In the genomic region with DNA sequence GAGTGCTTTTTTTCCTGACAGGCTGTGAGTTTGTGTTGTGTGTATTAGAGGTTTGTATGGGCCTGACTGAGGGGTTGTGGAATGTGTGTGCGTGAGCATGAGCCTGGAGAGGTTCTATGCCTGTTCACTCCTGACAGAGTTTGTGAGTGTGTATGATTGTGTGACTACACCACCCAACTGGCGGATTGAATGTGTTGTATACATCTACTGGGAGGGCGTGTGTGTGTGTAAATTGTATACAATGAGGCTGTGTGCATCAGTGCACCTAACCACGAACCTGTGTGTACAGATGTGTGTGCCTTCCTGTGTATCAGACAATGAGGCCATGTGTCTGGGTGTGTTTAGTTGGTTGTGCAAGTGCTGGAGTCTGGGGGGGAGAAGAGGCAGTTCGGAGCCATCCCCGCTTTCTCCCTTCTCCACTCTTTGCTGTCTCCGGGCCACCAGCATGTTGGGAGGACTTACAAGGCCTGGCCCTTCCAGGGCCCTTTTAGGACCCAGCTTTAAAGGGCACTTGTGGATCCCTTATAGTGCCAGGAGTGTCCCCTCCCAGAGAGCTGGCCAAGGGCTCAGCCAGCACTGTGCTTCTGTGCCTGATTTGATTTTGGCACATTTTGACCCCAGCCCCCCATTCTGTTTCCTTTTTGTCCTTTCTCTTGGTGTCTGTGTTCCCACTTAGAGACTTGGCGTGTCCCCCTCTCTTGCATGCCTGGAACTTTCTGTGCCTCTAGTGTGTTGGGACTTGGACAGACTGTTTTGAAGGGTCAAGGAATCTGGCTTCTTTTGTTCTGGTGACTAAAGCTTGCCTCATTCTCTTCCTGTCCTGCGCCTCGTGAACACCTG, we compare ENCODE assay signal across 8 cellular contexts. TPM values are rescaled to one million over a fixed set of nuclear protein-coding genes. Genes with fewer than 3 reads are reported as not detected.
A peak's percentile ranks its signal among the peaks of the same experiment; 100 is the strongest.
DNase-seq lines count a peak whose midpoint lies in the region; ATAC-seq and TF ChIP-seq lines count a peak whose summit lies in the region.

No MANE protein-coding gene starts in this region.

- POLR2A ChIA-PET in WTC11 (lab: Charles Lee) = no interaction called here

- H3K4me3 Mint-ChIP-seq in WTC11 = peak overlapping the region; percentile 92

- peaks cover 4% of the 10 kb centered on the region for H3K9me3 Mint-ChIP-seq in WTC11

- no peak overlapping the region; the same call in 1 of the 2 replicates for H3K27ac Mint-ChIP-seq in WTC11

- no peak for ATAC-seq in WTC11
- ATAC-seq in GM18517 (IDR thresholded peaks at IDR 0.05; ENCODE audit: unreplicated experiment) = no peak

- in situ Hi-C loops in GM13976 (cut with MboI; ENCODE audit: low sequenced_read_pairs, unreplicated experiment) = no loop called here

- CTCF ChIA-PET in WTC11 (lab: Charles Lee) = interaction anchor here (1.3 to 1.5 kb wide), 3 partner anchors 8 to 112 kb away, joined by 5 to 8 read pairs (median 5); no protein-coding TSS in a partner anchor

- peaks cover 40% of the 10 kb centered on the region for H3K4me1 Mint-ChIP-seq in WTC11

- H3K27me3 Mint-ChIP-seq in WTC11 (ENCODE audit: low read depth) = peaks cover 21% of the 10 kb centered on the region

- TF ChIP-seq CTCF in WTC11 (IDR thresholded peaks at IDR 0.05) (no peak), GM13976 (IDR thresholded peaks at IDR 0.05; ENCODE audit: borderline replicate concordance, control extremely low read depth, extremely low read depth, insufficient read depth, missing control alignments) (no peak)

- peaks cover 7% of the 10 kb centered on the region for H3K36me3 Mint-ChIP-seq in WTC11

- DNase-seq in NCI-H748 (lab: John Stamatoyannopoulos, UW; ENCODE audit: unreplicated experiment) (peak; percentile 40), NCI-H748 treated with DMSO at 0.1 percent for 48 hours (lab: John Stamatoyannopoulos, UW) (no peak), WTC11 (ENCODE audit: low spot score) (no peak), glomerular visceral epithelial cell (ENCODE audit: extremely low spot score) (peak; percentile 22), pons (ENCODE audit: low spot score) (peak; percentile 62), GM13976 (ENCODE audit: low spot score) (no peak), NAMALWA (ENCODE audit: low spot score) (no peak)

TF ChIP-seq in WTC11, 78 proteins besides CTCF, POLR2A, EP300 and RAD21:
- TF ChIP-seq, protein P1, sequence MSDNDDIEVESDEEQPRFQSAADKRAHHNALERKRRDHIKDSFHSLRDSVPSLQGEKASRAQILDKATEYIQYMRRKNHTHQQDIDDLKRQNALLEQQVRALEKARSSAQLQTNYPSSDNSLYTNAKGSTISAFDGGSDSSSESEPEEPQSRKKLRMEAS (CRISPR knock-in tag; IDR thresholded peaks at IDR 0.05) = 0 out of 2 replicates have a peak, but pooled peaks have one; percentile 18
- TF ChIP-seq, protein P2, sequence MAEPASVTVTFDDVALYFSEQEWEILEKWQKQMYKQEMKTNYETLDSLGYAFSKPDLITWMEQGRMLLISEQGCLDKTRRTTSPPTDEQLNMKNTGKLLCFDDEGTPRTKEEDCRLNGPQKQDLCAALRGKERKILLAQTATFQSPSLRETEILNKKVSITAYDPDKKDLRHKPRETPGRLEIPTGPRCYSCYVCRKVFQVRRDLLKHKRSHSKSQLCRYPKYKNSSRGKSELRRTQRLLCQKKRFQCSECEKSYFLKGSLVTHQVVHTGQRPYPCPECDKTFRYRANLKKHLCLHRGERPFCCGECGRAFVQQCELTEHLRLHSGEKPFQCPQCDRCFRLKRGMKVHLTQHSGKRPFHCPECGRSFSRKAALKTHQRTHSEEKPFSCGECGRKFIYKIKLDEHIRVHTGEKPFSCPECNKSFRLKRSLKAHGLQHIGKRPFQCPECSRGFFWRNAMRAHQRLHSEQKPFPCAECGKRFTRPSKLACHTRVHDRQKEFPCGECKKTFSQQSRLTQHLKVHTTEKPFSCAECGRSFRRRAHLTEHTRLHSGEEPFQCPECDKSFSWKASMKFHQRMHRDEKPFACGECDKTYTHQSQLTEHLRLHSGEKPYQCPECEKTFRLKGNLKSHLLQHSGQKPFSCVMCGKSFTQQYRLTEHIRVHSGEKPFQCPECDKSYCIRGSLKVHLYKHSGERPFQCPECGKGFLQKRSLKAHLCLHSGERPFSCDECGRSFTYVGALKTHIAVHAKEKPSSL (CRISPR knock-in tag; conservative IDR thresholded peaks at IDR 0.05) = no peak
- TF ChIP-seq GRHL2 (CRISPR knock-in tag; IDR thresholded peaks at IDR 0.05; ENCODE audit: insufficient replicate concordance, severe bottlenecking) = no peak

RNA-seq across cellular contexts. Expression of a gene that starts 1.3 kb away (rescaled TPM):
- total RNA-seq in WTC11 (2021) = 28.0 to 41.2 TPM (median 28.6 TPM) in 3 replicates

Comparison
In these comparisons a context has a peak if more than half of its experiments do, and no peak if none do; other contexts are left out.
1. DNase-seq: peak in NCI-H748 (single experiment), glomerular visceral epithelial cell (single experiment) and pons (single experiment); none in NCI-H748 treated with DMSO at 0.1 percent for 48 hours (single experiment), WTC11 (single experiment), GM13976 (single experiment) and NAMALWA (single experiment).